In genomic region chr17:8039611-8040168, GRCh38 we compare ENCODE assay signal across 25 cellular contexts. TPM values are rescaled to one million over a fixed set of nuclear protein-coding genes. Genes with fewer than 3 reads are reported as not detected.
DNase-seq lines count a peak whose midpoint lies in the region; ATAC-seq, FAIRE-seq and TF ChIP-seq lines count a peak whose summit lies in the region.
"Had no signal": no experiment of that assay in that cellular context is flagged by ENCODE, and none has a peak within 500 bp of the region (broad histone marks: within the 10 kb centered on the region; RNA-seq: fewer than 3 reads in every experiment).

No MANE protein-coding gene starts in this region.

- FAIRE-seq in bronchial epithelial cell (lab: Jason Lieb, UNC) = no peak
- FAIRE-seq: GM19239, pancreas, RCC 7860 had no signal

- no peak overlapping the region for H3K4me3 Mint-ChIP-seq in stimulated activated memory B cell treated with anti-CD40 and anti-IgM and Interleukin-4, amounts not matched to agents 10 μg/mL and 1 μg/mL and 100 μg/mL, for 72 hours
- H3K4me3 Mint-ChIP-seq: activated CD4-positive, alpha-beta T cell treated with anti-CD3 and anti-CD28 coated beads, Interleukin-2, amount 10 ng/mL, durations not matched to agents 7 days and 5 days; activated CD8-positive, alpha-beta memory T cell treated with anti-CD3 and anti-CD28 coated beads, Interleukin-2, amount 10 ng/mL, durations not matched to agents 7 days and 5 days; central memory CD8-positive, alpha-beta T cell; natural killer cell treated with Interleukin-12 subunit alpha and Interleukin-12 subunit beta and Interleukin-15 and Interleukin-18, amount 100 ng/mL, for 72 hours; T-helper 2 cell treated with Interferon-gamma antibody and Interleukin-4, amounts not matched to agents 5 μg/mL and 100 μg/mL, for 36 hours had no signal

- no peaks in the 10 kb centered on the region for H3K36me3 Mint-ChIP-seq in stimulated activated memory B cell treated with anti-CD40 and anti-IgM and Interleukin-4, amounts not matched to agents 10 μg/mL and 1 μg/mL and 100 μg/mL, for 72 hours
- H3K36me3 Mint-ChIP-seq: activated CD8-positive, alpha-beta memory T cell treated with anti-CD3 and anti-CD28 coated beads, Interleukin-2, amount 10 ng/mL, durations not matched to agents 7 days and 5 days; natural killer cell treated with Interleukin-12 subunit alpha and Interleukin-12 subunit beta and Interleukin-15 and Interleukin-18, amount 100 ng/mL, for 72 hours had no signal

- H3K27me3 Mint-ChIP-seq in stimulated activated memory B cell treated with anti-CD40 and anti-IgM and Interleukin-4, amounts not matched to agents 10 μg/mL and 1 μg/mL and 100 μg/mL, for 72 hours = peaks cover 62% of the 10 kb centered on the region

- H3K27ac Mint-ChIP-seq in stimulated activated memory B cell treated with anti-CD40 and anti-IgM and Interleukin-4, amounts not matched to agents 10 μg/mL and 1 μg/mL and 100 μg/mL, for 72 hours = no peak overlapping the region
- H3K27ac Mint-ChIP-seq: activated CD4-positive, alpha-beta T cell treated with anti-CD3 and anti-CD28 coated beads, Interleukin-2, amount 10 ng/mL, durations not matched to agents 7 days and 5 days; activated CD8-positive, alpha-beta memory T cell treated with anti-CD3 and anti-CD28 coated beads, Interleukin-2, amount 10 ng/mL, durations not matched to agents 7 days and 5 days; natural killer cell treated with Interleukin-12 subunit alpha and Interleukin-12 subunit beta and Interleukin-15 and Interleukin-18, amount 100 ng/mL, for 72 hours; T-helper 2 cell treated with Interferon-gamma antibody and Interleukin-4, amounts not matched to agents 5 μg/mL and 100 μg/mL, for 36 hours had no signal

- H3K36me3 ChIP-seq in ES-I3 (ENCODE audit: insufficient read depth, low read length) (no peaks in the 10 kb centered on the region), bronchial epithelial cell (ENCODE audit: control insufficient read depth, insufficient read depth, low read length) (peaks cover 8% of the 10 kb centered on the region), iPS-15b (ENCODE audit: control insufficient read depth, insufficient read depth, low read length) (no peaks in the 10 kb centered on the region)
- H3K36me3 ChIP-seq: pancreas had no signal

- peaks cover 10% of the 10 kb centered on the region for H3K4me1 Mint-ChIP-seq in stimulated activated memory B cell treated with anti-CD40 and anti-IgM and Interleukin-4, amounts not matched to agents 10 μg/mL and 1 μg/mL and 100 μg/mL, for 72 hours
- H3K4me1 Mint-ChIP-seq: activated CD4-positive, alpha-beta T cell treated with anti-CD3 and anti-CD28 coated beads, Interleukin-2, amount 10 ng/mL, durations not matched to agents 7 days and 5 days; central memory CD8-positive, alpha-beta T cell had no signal

- H3K4me1 ChIP-seq in ES-I3 (ENCODE audit: insufficient read depth, low read length) (no peaks in the 10 kb centered on the region), iPS-15b (ENCODE audit: control insufficient read depth, insufficient read depth, low read length) (no peaks in the 10 kb centered on the region)
- H3K4me1 ChIP-seq: pancreas had no signal

- H3K9ac ChIP-seq in ES-I3 (ENCODE audit: low read depth, low read length) (peak overlapping the region; percentile 47; the same call in 1 of the 2 replicates), iPS-15b (ENCODE audit: low read depth, low read length) (no peak overlapping the region)

- H3K9me3 ChIP-seq in ES-I3 (ENCODE audit: control insufficient read depth, insufficient read depth, low read length) (no peaks in the 10 kb centered on the region), iPS-15b (ENCODE audit: control insufficient read depth, insufficient read depth, low read length) (no peaks in the 10 kb centered on the region)
- H3K9me3 ChIP-seq: pancreas had no signal

- H3K9me3 Mint-ChIP-seq in stimulated activated memory B cell treated with anti-CD40 and anti-IgM and Interleukin-4, amounts not matched to agents 10 μg/mL and 1 μg/mL and 100 μg/mL, for 72 hours = no peaks in the 10 kb centered on the region
- H3K9me3 Mint-ChIP-seq: activated CD4-positive, alpha-beta T cell treated with anti-CD3 and anti-CD28 coated beads, Interleukin-2, amount 10 ng/mL, durations not matched to agents 7 days and 5 days; central memory CD8-positive, alpha-beta T cell; natural killer cell treated with Interleukin-12 subunit alpha and Interleukin-12 subunit beta and Interleukin-15 and Interleukin-18, amount 100 ng/mL, for 72 hours; T-helper 2 cell treated with Interferon-gamma antibody and Interleukin-4, amounts not matched to agents 5 μg/mL and 100 μg/mL, for 36 hours had no signal

- TF ChIP-seq CTCF in bronchial epithelial cell (IDR thresholded peaks at IDR 0.05; ENCODE audit: insufficient read depth, low read length, severe bottlenecking) = no peak

- no peaks in the 10 kb centered on the region for H3K27me3 ChIP-seq in bronchial epithelial cell (ENCODE audit: control insufficient read depth, insufficient read depth, low read length)
- peaks cover 9% of the 10 kb centered on the region for H3K27me3 ChIP-seq in iPS-15b (ENCODE audit: control insufficient read depth, insufficient read depth, low read length)

- H3K4me3 ChIP-seq in bronchial epithelial cell (ENCODE audit: low read depth, low read length) (peak overlapping the region; percentile 60), iPS-15b (ENCODE audit: low read depth, low read length) (peak overlapping the region; percentile 36)
- H3K4me3 ChIP-seq: pancreas had no signal

- peak; percentile 8 for ATAC-seq in stimulated activated memory B cell treated with anti-CD40 and anti-IgM and Interleukin-4, amounts not matched to agents 10 μg/mL and 1 μg/mL and 100 μg/mL, for 72 hours
- ATAC-seq in HG03175 (IDR thresholded peaks at IDR 0.05; ENCODE audit: unreplicated experiment) (no peak), GM21526 (IDR thresholded peaks at IDR 0.05; ENCODE audit: low FRiP score, unreplicated experiment) (no peak)
- ATAC-seq: activated CD8-positive, alpha-beta memory T cell treated with anti-CD3 and anti-CD28 coated beads, Interleukin-2, amount 10 ng/mL, durations not matched to agents 7 days and 5 days had no signal

- no peak for DNase-seq in bronchial epithelial cell (ENCODE audit: low read depth)
- no peak for DNase-seq in NCI-H2029 treated with DMSO at 0.1 percent for 48 hours (lab: John Stamatoyannopoulos, UW)
- no peak for DNase-seq in RKO (ENCODE audit: low spot score)
- DNase-seq: activated CD4-positive, alpha-beta T cell treated with anti-CD3 and anti-CD28 coated beads, Interleukin-2, amount 10 ng/mL, durations not matched to agents 7 days and 5 days; activated CD8-positive, alpha-beta memory T cell treated with anti-CD3 and anti-CD28 coated beads, Interleukin-2, amount 10 ng/mL, durations not matched to agents 7 days and 5 days; anterior cingulate cortex; COR-L47; effector CD4-positive, alpha-beta T cell; glutamatergic neuron; GOT3; NCI-H1105 treated with DMSO at 0.1 percent for 48 hours; NCI-H524 treated with DMSO at 0.1 percent for 48 hours; pancreas had no signal

RNA-seq across cellular contexts. Expression of gene ALOX15B, which starts 0.8 kb away (rescaled TPM):
- 5.8 and 20.6 TPM in 2 replicates for total RNA-seq in bronchial epithelial cell
- total RNA-seq: A172; activated CD4-positive, alpha-beta T cell treated with anti-CD3 and anti-CD28 coated beads, Interleukin-2, amount 10 ng/mL, durations not matched to agents 7 days and 5 days; activated CD8-positive, alpha-beta memory T cell treated with anti-CD3 and anti-CD28 coated beads, Interleukin-2, amount 10 ng/mL, durations not matched to agents 7 days and 5 days; natural killer cell treated with Interleukin-12 subunit alpha and Interleukin-12 subunit beta and Interleukin-15 and Interleukin-18, amount 100 ng/mL, for 72 hours; temporal lobe had no signal

RNA-seq across cellular contexts. Expression of gene GUCY2D, which starts 37.3 kb away (rescaled TPM):
- 0.13 TPM in 1 of 2 replicates, not detected in the other for total RNA-seq in bronchial epithelial cell
- total RNA-seq: A172; activated CD4-positive, alpha-beta T cell treated with anti-CD3 and anti-CD28 coated beads, Interleukin-2, amount 10 ng/mL, durations not matched to agents 7 days and 5 days; activated CD8-positive, alpha-beta memory T cell treated with anti-CD3 and anti-CD28 coated beads, Interleukin-2, amount 10 ng/mL, durations not matched to agents 7 days and 5 days; natural killer cell treated with Interleukin-12 subunit alpha and Interleukin-12 subunit beta and Interleukin-15 and Interleukin-18, amount 100 ng/mL, for 72 hours had no signal

RNA-seq across cellular contexts. Expression of gene ALOX12B, which starts 47.8 kb away (rescaled TPM):
- 0.26 and 2.0 TPM in 2 replicates for total RNA-seq in bronchial epithelial cell
- total RNA-seq: A172, temporal lobe had no signal
